Comparison of ENCODE assay signal across 9 cellular contexts in genomic region chr1:38046333-38046883, GRCh38. TPM values are rescaled to one million over a fixed set of nuclear protein-coding genes. Genes with fewer than 3 reads are reported as not detected.
DNase-seq lines count a peak whose midpoint lies in the region; ATAC-seq and TF ChIP-seq lines count a peak whose summit lies in the region.
"Had no signal": no experiment of that assay in that cellular context is flagged by ENCODE, and none has a peak within 500 bp of the region (broad histone marks: within the 10 kb centered on the region; RNA-seq: fewer than 3 reads in every experiment).

Gene POU3F1, minus strand, starts transcription at chr1:38046793. Its CDS starts 50 bp downstream, at chr1:38046743.

- peaks cover 12% of the 10 kb centered on the region for H4K20me1 ChIP-seq in GM23338 (replicated peaks; ENCODE audit: insufficient read depth)
- H4K20me1 ChIP-seq in fibroblast of lung (ENCODE audit: control insufficient read depth, extremely low read depth, insufficient read depth, low read length): no peaks in the 10 kb centered on the region

- H3K9me3 ChIP-seq in CD4-positive, alpha-beta memory T cell (ENCODE audit: control insufficient read depth in 1 of 2, low read length in 2 of 2): no peaks in the 10 kb centered on the region
- no peaks in the 10 kb centered on the region for H3K9me3 ChIP-seq in fibroblast of lung (ENCODE audit: control insufficient read depth, insufficient read depth, low read depth, low read length)

- peak within 1 kb of the TSS; percentile 69 to 80 (median 78) for H3K4me3 Mint-ChIP-seq in CD4-positive, alpha-beta memory T cell
- H3K4me3 Mint-ChIP-seq in GM23338 (peak within 1 kb of the TSS; percentile 86), T-cell (peak within 1 kb of the TSS; percentile 73 to 79 (median 78))

- intact Hi-C loops in CD4-positive, alpha-beta memory T cell (cut with micrococcal nuclease): no loop called here

- POLR2A ChIA-PET in CD4-positive, alpha-beta memory T cell (lab: Charles Lee; ENCODE audit: partially characterized antibody): interaction anchor here (0.9 to 1.0 kb wide), 2 partner anchors 16 to 115 kb away, joined by 3 to 4 read pairs; no protein-coding TSS in a partner anchor
- POLR2A ChIA-PET in T-cell (lab: Charles Lee): interaction anchor here in 1 of 2 donors (0.9 kb wide), 1 partner anchor 492 kb away, joined by 3 read pairs; the partner anchor contains the start of gene SNIP1

- no peak within 1 kb of the TSS for H3K9ac ChIP-seq in fibroblast of lung (ENCODE audit: insufficient read depth, low read length)

- H3K9me2 ChIP-seq in GM23338 (ENCODE audit: insufficient read depth): no peaks in the 10 kb centered on the region; the same call in 1 of the 2 replicates

- peaks cover 21 to 23% of the 10 kb centered on the region in 2 donors for H3K27me3 Mint-ChIP-seq in CD4-positive, alpha-beta memory T cell
- peaks cover 42% of the 10 kb centered on the region for H3K27me3 Mint-ChIP-seq in GM23338 (ENCODE audit: insufficient read depth, low read depth, poor library complexity)
- peaks cover 28 to 36% of the 10 kb centered on the region in 2 donors for H3K27me3 Mint-ChIP-seq in T-cell

- peak within 1 kb of the TSS in 1 of 7 donors; percentile 46 for H3K27ac Mint-ChIP-seq in CD4-positive, alpha-beta memory T cell
- no peak within 1 kb of the TSS for H3K27ac Mint-ChIP-seq in GM23338
- H3K27ac Mint-ChIP-seq in T-cell: no peak within 1 kb of the TSS

- DNase-seq in CD4-positive, alpha-beta memory T cell: peak in 4 of 5 donors; percentile 21 to 64 (median 48)
- no peak for DNase-seq in GM23338 (ENCODE audit: low spot score)
- DNase-seq in T-cell: peak in 8 of 34 experiments; percentile 10 to 58 (median 28)
- no peak for DNase-seq in fibroblast of lung (ENCODE audit: low read depth in 2 of 2)
- DNase-seq in retinal pigment epithelial cell (ENCODE audit: low read depth): no peak
- DNase-seq in NCI-H1048 (lab: John Stamatoyannopoulos, UW): no peak
- no peak for DNase-seq in D341Med (ENCODE audit: low spot score)
- no peak for DNase-seq in OCI-M1 (lab: John Stamatoyannopoulos, UW)

- ATAC-seq in GM23338: no peak
- ATAC-seq in T-cell (replicated peaks in 1 of 4): peak; percentile 16 to 24 (median 18)

- H3K9me3 Mint-ChIP-seq in CD4-positive, alpha-beta memory T cell: peaks cover 0 to 1% (median 0%) of the 10 kb centered on the region in 8 donors
- H3K9me3 Mint-ChIP-seq in GM23338 (no peaks in the 10 kb centered on the region), T-cell (no peaks in the 10 kb centered on the region)

- H3K4me1 ChIP-seq in CD4-positive, alpha-beta memory T cell (ENCODE audit: insufficient read depth, low read length): peaks cover 18% of the 10 kb centered on the region
- H3K4me1 ChIP-seq in GM23338 (ENCODE audit: insufficient read depth) (peaks cover 12% of the 10 kb centered on the region), fibroblast of lung (ENCODE audit: control insufficient read depth, extremely low read depth, insufficient read depth, low read length) (peaks cover 3% of the 10 kb centered on the region)

- peaks cover 14% of the 10 kb centered on the region for H3K79me2 ChIP-seq in GM23338 (replicated peaks; ENCODE audit: insufficient read depth)
- no peaks in the 10 kb centered on the region for H3K79me2 ChIP-seq in fibroblast of lung (ENCODE audit: control insufficient read depth, insufficient read depth, low read length)

- no peak within 1 kb of the TSS for H3K27ac ChIP-seq in CD4-positive, alpha-beta memory T cell (ENCODE audit: low read depth, low read length)
- H3K27ac ChIP-seq in GM23338 (ENCODE audit: low read depth): no peak within 1 kb of the TSS
- H3K27ac ChIP-seq in fibroblast of lung (ENCODE audit: insufficient read depth, low read length): no peak within 1 kb of the TSS

- H3K4me2 ChIP-seq in GM23338: peak within 1 kb of the TSS; percentile 93
- peak within 1 kb of the TSS; percentile 78 for H3K4me2 ChIP-seq in fibroblast of lung (ENCODE audit: extremely low read depth, insufficient read depth, low read length)

- H2AFZ ChIP-seq in GM23338: peak within 1 kb of the TSS; percentile 80
- H2AFZ ChIP-seq in fibroblast of lung (ENCODE audit: low read length): no peak within 1 kb of the TSS

- H3F3A ChIP-seq in GM23338 (replicated peaks; ENCODE audit: low read depth): 0 out of 2 replicates have a peak, but pooled peaks cover 3% of the 10 kb centered on the region

- H3K36me3 Mint-ChIP-seq in CD4-positive, alpha-beta memory T cell: no peaks in the 10 kb centered on the region
- H3K36me3 Mint-ChIP-seq in GM23338 (ENCODE audit: low read depth): peaks cover 26% of the 10 kb centered on the region
- H3K36me3 Mint-ChIP-seq in T-cell: no peaks in the 10 kb centered on the region

- TF ChIP-seq CTCF in GM23338 (conservative IDR thresholded peaks at IDR 0.05; ENCODE audit: low read depth in 2 of 2): no peak
- TF ChIP-seq CTCF in fibroblast of lung (conservative IDR thresholded peaks at IDR 0.05 in 1 of 2, IDR thresholded peaks at IDR 0.05 in 1 of 2; ENCODE audit: low read depth in 1 of 2, low read length in 2 of 2): no peak
- no peak for TF ChIP-seq CTCF in retinal pigment epithelial cell (conservative IDR thresholded peaks at IDR 0.05; ENCODE audit: low read depth, low read length)

- peaks cover 29% of the 10 kb centered on the region for H3K27me3 ChIP-seq in CD4-positive, alpha-beta memory T cell (ENCODE audit: insufficient read depth, low read length)
- H3K27me3 ChIP-seq in GM23338 (ENCODE audit: insufficient read depth): peaks cover 67% of the 10 kb centered on the region
- peaks cover 64% of the 10 kb centered on the region for H3K27me3 ChIP-seq in fibroblast of lung (ENCODE audit: control insufficient read depth, insufficient read depth, low read length)

- CTCF ChIA-PET in CD4-positive, alpha-beta memory T cell (lab: Charles Lee; ENCODE audit: partially characterized antibody): no interaction called here
- CTCF ChIA-PET in T-cell (lab: Charles Lee): interaction anchor here in 1 of 2 donors (0.7 kb wide), 1 partner anchor 13 kb away, joined by 3 read pairs; no protein-coding TSS in a partner anchor

- peak within 1 kb of the TSS in 1 of 2 donors; percentile 38 for H3K4me3 ChIP-seq in CD4-positive, alpha-beta memory T cell (ENCODE audit: low read length in 2 of 2)
- H3K4me3 ChIP-seq in GM23338 (peak within 1 kb of the TSS; percentile 79), fibroblast of lung (replicated peaks in 1 of 4; ENCODE audit: control extremely low read depth in 1 of 4, insufficient read depth in 1 of 4, low read depth in 3 of 4, low read length in 4 of 4) (peak within 1 kb of the TSS; percentile 19 to 59 (median 34)), retinal pigment epithelial cell (ENCODE audit: low read length) (peak within 1 kb of the TSS; percentile 35)

- H3K36me3 ChIP-seq in CD4-positive, alpha-beta memory T cell (ENCODE audit: insufficient read depth, low read length): no peaks in the 10 kb centered on the region
- no peaks in the 10 kb centered on the region for H3K36me3 ChIP-seq in GM23338 (ENCODE audit: insufficient read depth)
- no peaks in the 10 kb centered on the region for H3K36me3 ChIP-seq in fibroblast of lung (ENCODE audit: control insufficient read depth, insufficient read depth, low read length)

- H3K4me1 Mint-ChIP-seq in CD4-positive, alpha-beta memory T cell: peaks cover 2 to 22% (median 8%) of the 10 kb centered on the region in 4 donors
- peaks cover 47% of the 10 kb centered on the region for H3K4me1 Mint-ChIP-seq in GM23338
- peaks cover 10 to 20% (median 18%) of the 10 kb centered on the region in 3 donors for H3K4me1 Mint-ChIP-seq in T-cell

TF ChIP-seq in GM23338, 12 proteins besides CTCF, POLR2A, EP300 and RAD21:
- TF ChIP-seq JUNB (IDR thresholded peaks at IDR 0.05; ENCODE audit: unreplicated experiment) (no peak), EZH2 (IDR thresholded peaks at IDR 0.05; ENCODE audit: low read depth, unreplicated experiment) (peak; percentile 50), POLR2AphosphoS5 (IDR thresholded peaks at IDR 0.05; ENCODE audit: low read depth) (0 out of 2 replicates have a peak, but pooled peaks have one; percentile 24)
TF ChIP-seq in GM23338: peak in this region for 2.

RNA-seq across cellular contexts. Expression of gene POU3F1, which starts in this region (rescaled TPM):
- total RNA-seq in CD4-positive, alpha-beta memory T cell: under 1 TPM; 0.14 to 0.15 TPM
- polyA plus RNA-seq in CD4-positive, alpha-beta memory T cell: under 1 TPM in 1 of 2 donors, not detected in 1; 0.08 TPM
- total RNA-seq in GM23338 (2014; rRNA removed; shearing (Covaris generic)): 8.6 and 11.5 TPM in 2 replicates
- polyA plus RNA-seq in GM23338 (2016; fragmentation: Nextera tagmentation; extraction: Ambion mirVana) (3.6 and 6.0 TPM in 2 replicates), fibroblast of lung (not detected in 2 replicates)
- total RNA-seq in T-cell (under 1 TPM; 0.28 to 0.72 (median 0.64) TPM), fibroblast of lung (under 0.01 TPM in 1 of 2 replicates, not detected in the other)
- polyA plus RNA-seq in fibroblast of lung (2012): not detected in 2 replicates
- not detected in 2 replicates for polyA minus RNA-seq in fibroblast of lung (ENCODE audit: low replicate concordance)
- total RNA-seq: HT1080 had no signal

Comparison
In these comparisons a context has a peak if more than half of its experiments do, and no peak if none do; other contexts are left out.
1. Peak in DNase-seq in CD4-positive, alpha-beta memory T cell; RNA of the gene not detected or under 1 TPM.
2. Peak in ATAC-seq in T-cell; RNA of the gene not detected or under 1 TPM.